Comparison of ENCODE assay signal across 13 cellular contexts in genomic region chr2:40251146-40251545, GRCh38.
DNase-seq lines count a peak whose midpoint lies in the region; ATAC-seq and TF ChIP-seq lines count a peak whose summit lies in the region.
"Had no signal": no experiment of that assay in that cellular context is flagged by ENCODE, and none has a peak within 500 bp of the region (broad histone marks: within the 10 kb centered on the region; RNA-seq: fewer than 3 reads in every experiment).

No MANE protein-coding gene starts in this region.

- DNase-seq in Calu3 (no peak), NCI-H1417 treated with DMSO at 0.1 percent for 48 hours (lab: John Stamatoyannopoulos, UW) (peak; percentile 92), NCI-H748 treated with DMSO at 0.1 percent for 48 hours (lab: John Stamatoyannopoulos, UW) (peak; percentile 91), kidney glomerular epithelial cell (lab: John Stamatoyannopoulos, UW) (peak; percentile 28), GM10248 (ENCODE audit: extremely low spot score) (no peak), A172 (ENCODE audit: low spot score) (no peak)
- DNase-seq: activated CD8-positive, alpha-beta memory T cell treated with anti-CD3 and anti-CD28 coated beads, Interleukin-2, amount 50 U/mL, for 48 hours; amygdala; NCI-H1694 treated with DMSO at 0.1 percent for 48 hours; spleen; upper lobe of right lung had no signal

- no peak overlapping the region for H3K4me3 Mint-ChIP-seq in Calu3 (ENCODE audit: low read depth, unreplicated experiment)

- no peaks in the 10 kb centered on the region for H3K27me3 Mint-ChIP-seq in Calu3 (ENCODE audit: unreplicated experiment)

- POLR2A ChIA-PET in GM10248 (lab: Yijun Ruan, JAX), result no interaction called here

- ATAC-seq in GM18520 (IDR thresholded peaks at IDR 0.05; ENCODE audit: unreplicated experiment) (no peak), HG02884 (IDR thresholded peaks at IDR 0.05; ENCODE audit: unreplicated experiment) (no peak)
- ATAC-seq: upper lobe of right lung had no signal

- H3K27ac Mint-ChIP-seq in Calu3 (ENCODE audit: unreplicated experiment), result peak overlapping the region; percentile 63

- no peaks in the 10 kb centered on the region for H3K9me3 Mint-ChIP-seq in Calu3 (ENCODE audit: low read depth, unreplicated experiment)

- H3K36me3 Mint-ChIP-seq in Calu3 (ENCODE audit: insufficient read depth, unreplicated experiment), result peaks cover 4% of the 10 kb centered on the region

- CTCF ChIA-PET in Calu3 (lab: Charles Lee) (no interaction called here), GM10248 (lab: Yijun Ruan, JAX) (no interaction called here)

- TF ChIP-seq CTCF in Calu3 (IDR thresholded peaks at IDR 0.05; ENCODE audit: unreplicated experiment) (no peak), GM10248 (IDR thresholded peaks at IDR 0.05; ENCODE audit: control extremely low read depth, extremely low read depth, low read depth, missing control alignments) (no peak)

- BruUV-seq in Calu3 (replicated peaks; lab: Mats Ljungman, UMichigan), result no TSS peak

- H3K4me1 Mint-ChIP-seq in Calu3 (ENCODE audit: low read depth, unreplicated experiment), result no peaks in the 10 kb centered on the region

- intact Hi-C loops in Calu3 (cut with micrococcal nuclease; ENCODE audit: unreplicated experiment), result loop anchor here (2.0 kb wide), 1 partner anchor 106 kb away; no protein-coding TSS in a partner anchor

Comparison
In these comparisons a context has a peak if more than half of its experiments do, and no peak if none do; other contexts are left out.
1. DNase-seq: peak in NCI-H1417 treated with DMSO at 0.1 percent for 48 hours (single experiment), NCI-H748 treated with DMSO at 0.1 percent for 48 hours (single experiment) and kidney glomerular epithelial cell (single experiment); none in Calu3 (single experiment), GM10248 (single experiment) and A172 (single experiment).